22 cellular contexts compared by ENCODE assay signal in genomic region chr15:56817690-56818089, GRCh38.
DNase-seq lines count a peak whose midpoint lies in the region; ATAC-seq lines count a peak whose summit lies in the region.
"Had no signal": no experiment of that assay in that cellular context is flagged by ENCODE, and none has a peak within 500 bp of the region (broad histone marks: within the 10 kb centered on the region; RNA-seq: fewer than 3 reads in every experiment).

No MANE protein-coding gene starts in this region.

- ATAC-seq in HG03460 (IDR thresholded peaks at IDR 0.05; ENCODE audit: unreplicated experiment) (no peak), GM21515 (IDR thresholded peaks at IDR 0.05; ENCODE audit: unreplicated experiment) (no peak)
- ATAC-seq: CD8-positive, alpha-beta T cell; GM12878; heart right ventricle had no signal

- peak overlapping the region; percentile 38 for H2AFZ ChIP-seq in GM23248

- no peaks in the 10 kb centered on the region for H4K20me1 ChIP-seq in GM23248 (ENCODE audit: insufficient read depth)

- H3K36me3 ChIP-seq in GM23248 (ENCODE audit: low read depth): no peaks in the 10 kb centered on the region
- H3K36me3 ChIP-seq: adrenal gland, cardiac muscle cell, heart right ventricle had no signal

- in situ Hi-C loops in GM23248 (cut with MboI): no loop called here

- peaks cover 25% of the 10 kb centered on the region for H3K4me1 ChIP-seq in GM23248 (ENCODE audit: insufficient read depth)
- H3K4me1 ChIP-seq: adrenal gland had no signal

- H3K9me3 ChIP-seq in GM23248 (ENCODE audit: low read depth): no peaks in the 10 kb centered on the region
- H3K9me3 ChIP-seq: adrenal gland, heart right ventricle had no signal

- H3K27me3 ChIP-seq in GM23248 (replicated peaks; ENCODE audit: insufficient read depth): no peaks in the 10 kb centered on the region
- H3K27me3 ChIP-seq: adrenal gland, cardiac muscle cell, dorsolateral prefrontal cortex, heart right ventricle had no signal

- H3K9me2 ChIP-seq in GM23248 (ENCODE audit: insufficient read depth): no peaks in the 10 kb centered on the region

- DNase-seq in GM23248 (no peak), NCI-H82 treated with DMSO at 0.1 percent for 48 hours (lab: John Stamatoyannopoulos, UW; ENCODE audit: unreplicated experiment) (peak; percentile 42), dermis blood vessel endothelial cell (peak; percentile 18), renal cortical epithelial cell (ENCODE audit: low read depth) (peak; percentile 19), NCI-H1694 (lab: John Stamatoyannopoulos, UW) (no peak)
- DNase-seq: activated CD4-positive, alpha-beta T cell treated with anti-CD3 and anti-CD28 coated beads for 1 hour; activated naive CD4-positive, alpha-beta T cell; activated T-cell treated with anti-CD3 and anti-CD28 coated beads, Interleukin-2, amount 50 U/mL, for 1 hour; adrenal gland; CD8-positive, alpha-beta T cell; dorsolateral prefrontal cortex; heart right ventricle; midbrain; NCI-H1105; NCI-H2107; NCI-H510A treated with DMSO at 0.1 percent for 48 hours; stimulated activated CD4-positive, alpha-beta T cell treated with anti-CD3 and anti-CD28 coated beads, Interleukin-2, amount 100 ng/mL, for 48 hours; stimulated activated naive CD4-positive, alpha-beta T cell treated with Interleukin-2 at 50 U/mL for 16 hours had no signal

- no peak overlapping the region for H3K9ac ChIP-seq in GM23248

- no peaks in the 10 kb centered on the region for H3F3A ChIP-seq in GM23248 (ENCODE audit: insufficient read depth)

- H3K79me2 ChIP-seq in GM23248 (ENCODE audit: insufficient read depth): no peaks in the 10 kb centered on the region

- H3K4me2 ChIP-seq in GM23248 (ENCODE audit: unreplicated experiment): peak overlapping the region; percentile 39

- H3K4me3 ChIP-seq in GM23248: no peak overlapping the region
- H3K4me3 ChIP-seq: adrenal gland, cardiac muscle cell, dorsolateral prefrontal cortex, GM12878, heart right ventricle had no signal

- no peak overlapping the region for H3K27ac ChIP-seq in GM23248
- H3K27ac ChIP-seq: adrenal gland, cardiac muscle cell had no signal

Comparison
In these comparisons a context has a peak if more than half of its experiments do, and no peak if none do; other contexts are left out.
1. DNase-seq: peak in NCI-H82 treated with DMSO at 0.1 percent for 48 hours (single experiment), dermis blood vessel endothelial cell (single experiment) and renal cortical epithelial cell (single experiment); none in GM23248 (single experiment) and NCI-H1694 (single experiment).